In the genomic region with DNA sequence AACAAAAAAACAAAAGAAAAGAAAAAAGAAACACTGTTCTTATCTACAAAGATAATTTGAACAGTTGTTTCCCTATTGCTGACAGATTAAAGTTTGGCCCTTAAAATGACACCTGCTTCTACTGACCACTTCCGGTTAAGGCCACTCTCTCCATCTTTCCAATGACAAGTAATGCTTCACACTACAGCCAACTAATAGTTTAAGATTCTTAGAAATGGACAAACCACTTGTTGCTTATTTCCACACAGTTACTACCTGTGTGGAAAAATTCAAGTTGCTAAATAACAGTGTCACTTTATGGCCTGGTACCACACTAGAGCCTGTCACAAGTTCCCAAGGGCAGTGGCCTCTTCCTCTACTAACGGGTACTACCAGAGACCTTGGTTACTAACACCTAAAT, we compare ENCODE assay signal across 13 cellular contexts. TPM values are rescaled to one million over a fixed set of nuclear protein-coding genes. Genes with fewer than 3 reads are reported as not detected.
DNase-seq lines count a peak whose midpoint lies in the region; ATAC-seq and TF ChIP-seq lines count a peak whose summit lies in the region.
"Had no signal": no experiment of that assay in that cellular context is flagged by ENCODE, and none has a peak within 500 bp of the region (broad histone marks: within the 10 kb centered on the region; RNA-seq: fewer than 3 reads in every experiment).

No MANE protein-coding gene starts in this region.

- peak overlapping the region; percentile 72 for H3K4me3 Mint-ChIP-seq in MCF 10A (ENCODE audit: unreplicated experiment)
- H3K4me3 Mint-ChIP-seq in stimulated activated naive CD8-positive, alpha-beta T cell treated with anti-CD3 and anti-CD28 coated beads, Interleukin-15, amount 100 ng/mL, for 72 hours, result peak overlapping the region; percentile 29 to 51

- BruUV-seq in MCF 10A (replicated peaks; lab: Mats Ljungman, UMichigan), result no TSS peak
- BruUV-seq in PC-9 (replicated peaks; lab: Mats Ljungman, UMichigan), result no TSS peak

- H3K4me3 ChIP-seq in breast epithelium, result no peak overlapping the region
- peak overlapping the region; percentile 72; the same call in 1 of the 2 replicates for H3K4me3 ChIP-seq in PC-9
- H3K4me3 ChIP-seq in hepatocyte, result no peak overlapping the region

- CTCF ChIA-PET in MCF 10A (lab: Yijun Ruan, JAX), result interaction anchor here (0.7 to 2.2 kb wide), 2 partner anchors 44 to 62 kb away, joined by 3 to 5 read pairs; no protein-coding TSS in a partner anchor
- CTCF ChIA-PET in PC-9 (lab: Charles Lee), result no interaction called here

- H4K20me1 ChIP-seq in PC-9 (ENCODE audit: insufficient read depth), result peaks cover 25% of the 10 kb centered on the region
- no peaks in the 10 kb centered on the region for H4K20me1 ChIP-seq in hepatocyte (ENCODE audit: insufficient read depth, poor library complexity, severe bottlenecking)

- no peak for ATAC-seq in stimulated activated naive CD8-positive, alpha-beta T cell treated with anti-CD3 and anti-CD28 coated beads, Interleukin-15, amount 100 ng/mL, for 72 hours

- peaks cover 16% of the 10 kb centered on the region for H3K4me1 Mint-ChIP-seq in MCF 10A (ENCODE audit: insufficient read depth, unreplicated experiment)
- peaks cover 54% of the 10 kb centered on the region for H3K4me1 Mint-ChIP-seq in stimulated activated naive CD8-positive, alpha-beta T cell treated with anti-CD3 and anti-CD28 coated beads, Interleukin-15, amount 100 ng/mL, for 72 hours

- no peaks in the 10 kb centered on the region for H3K27me3 Mint-ChIP-seq in MCF 10A (ENCODE audit: insufficient read depth, unreplicated experiment)
- no peaks in the 10 kb centered on the region for H3K27me3 Mint-ChIP-seq in stimulated activated naive CD8-positive, alpha-beta T cell treated with anti-CD3 and anti-CD28 coated beads, Interleukin-15, amount 100 ng/mL, for 72 hours

- H3K27ac Mint-ChIP-seq in MCF 10A (ENCODE audit: low read depth, unreplicated experiment), result no peak overlapping the region
- peak overlapping the region; percentile 44 to 78 for H3K27ac Mint-ChIP-seq in stimulated activated naive CD8-positive, alpha-beta T cell treated with anti-CD3 and anti-CD28 coated beads, Interleukin-15, amount 100 ng/mL, for 72 hours

- no peaks in the 10 kb centered on the region; the same call in 1 of the 2 replicates for H3F3A ChIP-seq in PC-9 (ENCODE audit: insufficient read depth, low read depth)

- H3K27ac ChIP-seq in breast epithelium, result no peak overlapping the region
- H3K27ac ChIP-seq in PC-9, result no peak overlapping the region
- no peak overlapping the region for H3K27ac ChIP-seq in hepatocyte

- no peaks in the 10 kb centered on the region for H3K9me3 Mint-ChIP-seq in MCF 10A (ENCODE audit: unreplicated experiment)
- peaks cover 18 to 27% of the 10 kb centered on the region in 2 donors for H3K9me3 Mint-ChIP-seq in stimulated activated naive CD8-positive, alpha-beta T cell treated with anti-CD3 and anti-CD28 coated beads, Interleukin-15, amount 100 ng/mL, for 72 hours

- TF ChIP-seq POLR2A in breast epithelium (IDR thresholded peaks at IDR 0.05), result no peak

- intact Hi-C loops in MCF 10A (cut with micrococcal nuclease), result no loop called here
- intact Hi-C loops in breast epithelium (cut with DNase I; ENCODE audit: low total_unique reads), result no loop called here
- intact Hi-C loops in PC-9 (cut with micrococcal nuclease; ENCODE audit: unreplicated experiment), result no loop called here

- H3K9me2 ChIP-seq in PC-9 (ENCODE audit: insufficient read depth) (no peaks in the 10 kb centered on the region), hepatocyte (replicated peaks; ENCODE audit: insufficient read depth) (no peaks in the 10 kb centered on the region)

- no peak overlapping the region for H2AFZ ChIP-seq in PC-9
- H2AFZ ChIP-seq in hepatocyte, result no peak overlapping the region

- H3K4me2 ChIP-seq in PC-9, result peak overlapping the region; percentile 83
- H3K4me2 ChIP-seq in hepatocyte, result peak overlapping the region; percentile 44

- TF ChIP-seq CTCF in MCF 10A (IDR thresholded peaks at IDR 0.05; ENCODE audit: unreplicated experiment), result no peak
- TF ChIP-seq CTCF in breast epithelium (IDR thresholded peaks at IDR 0.05), result no peak
- no peak for TF ChIP-seq CTCF in PC-9 (conservative IDR thresholded peaks at IDR 0.05)
- no peak for TF ChIP-seq CTCF in hepatocyte (IDR thresholded peaks at IDR 0.05; ENCODE audit: poor library complexity)

- DNase-seq in MCF 10A (ENCODE audit: unreplicated experiment), result no peak
- no peak for DNase-seq in breast epithelium (ENCODE audit: low spot score in 2 of 2)
- no peak for DNase-seq in PC-9
- DNase-seq in hepatocyte (ENCODE audit: low spot score), result no peak
- no peak for DNase-seq in stimulated activated naive CD8-positive, alpha-beta T cell treated with anti-CD3 and anti-CD28 coated beads, Interleukin-15, amount 100 ng/mL, for 72 hours
- no peak for DNase-seq in NCI-H748 (lab: John Stamatoyannopoulos, UW; ENCODE audit: unreplicated experiment)
- no peak for DNase-seq in H4 (ENCODE audit: low spot score)
- no peak for DNase-seq in NCI-H1436 treated with DMSO at 0.1 percent for 48 hours (lab: John Stamatoyannopoulos, UW)
- DNase-seq: activated CD4-positive, CD25-positive, alpha-beta regulatory T cell; HCEC 1CT; hypothalamus; NCI-H1417 treated with DMSO at 0.1 percent for 48 hours; NCI-H446 had no signal

- H3K36me3 Mint-ChIP-seq in MCF 10A (ENCODE audit: insufficient read depth, unreplicated experiment), result peaks cover 23% of the 10 kb centered on the region

- POLR2A ChIA-PET in MCF 10A (lab: Yijun Ruan, JAX), result interaction anchor here (1.1 to 1.4 kb wide), 2 partner anchors 9 to 42 kb away, joined by 4 read pairs; no protein-coding TSS in a partner anchor
- POLR2A ChIA-PET in PC-9 (lab: Charles Lee; ENCODE audit: unreplicated experiment), result no interaction called here

- H3K79me2 ChIP-seq in PC-9 (ENCODE audit: low read depth) (peaks cover 52% of the 10 kb centered on the region), hepatocyte (peaks cover 22% of the 10 kb centered on the region)

- no peaks in the 10 kb centered on the region for H3K9me3 ChIP-seq in breast epithelium
- no peaks in the 10 kb centered on the region for H3K9me3 ChIP-seq in PC-9 (ENCODE audit: insufficient read depth, low read depth)
- peaks cover 4% of the 10 kb centered on the region for H3K9me3 ChIP-seq in hepatocyte (ENCODE audit: low read depth)

- H3K36me3 ChIP-seq in breast epithelium, result no peaks in the 10 kb centered on the region
- no peaks in the 10 kb centered on the region; the same call in 1 of the 2 replicates for H3K36me3 ChIP-seq in PC-9 (ENCODE audit: low read depth)
- H3K36me3 ChIP-seq in hepatocyte (replicated peaks; ENCODE audit: insufficient read depth, low read depth), result no peaks in the 10 kb centered on the region

- H3K4me1 ChIP-seq in breast epithelium (peaks cover 0 to 10% of the 10 kb centered on the region in 2 donors), PC-9 (replicated peaks; ENCODE audit: insufficient read depth) (peaks cover 41% of the 10 kb centered on the region), hepatocyte (ENCODE audit: insufficient read depth) (peaks cover 15% of the 10 kb centered on the region)

- WGBS in hepatocyte (ENCODE audit: low lambda C conversion rate, missing lambda C conversion rate), result 92% methylated on average over 2 of the region's 2 CpGs

- H3K27me3 ChIP-seq in breast epithelium (no peaks in the 10 kb centered on the region), PC-9 (ENCODE audit: insufficient read depth, low read depth) (no peaks in the 10 kb centered on the region), hepatocyte (no peaks in the 10 kb centered on the region)

RNA-seq across cellular contexts. Expression of a gene that starts 2.4 kb away (rescaled TPM):
- total RNA-seq in MCF 10A (2022) (40.9 and 45.0 TPM in 2 replicates), breast epithelium (10 to 100 TPM; 18.1 to 31.9 (median 26.2) TPM), PC-9 (2021) (23.5 and 30.3 TPM in 2 replicates), hepatocyte (25.2 and 26.2 TPM in 2 replicates)
- polyA plus RNA-seq in hepatocyte, result 20.8 and 24.0 TPM in 2 replicates
- total RNA-seq in H4 (2014; rRNA removed; shearing (Covaris generic)), result 24.7 and 39.3 TPM in 2 replicates

RNA-seq across cellular contexts. Expression of a gene that starts 31.9 kb away (rescaled TPM):
- 37.4 and 46.5 TPM in 2 replicates for total RNA-seq in MCF 10A (2022)
- total RNA-seq in breast epithelium, result 10 to 100 TPM; 36.1 to 59.8 (median 38.5) TPM
- total RNA-seq in PC-9 (2021), result 74.2 and 86.6 TPM in 2 replicates
- 66.8 and 68.2 TPM in 2 replicates for total RNA-seq in hepatocyte
- 57.5 and 74.4 TPM in 2 replicates for polyA plus RNA-seq in hepatocyte
- 31.8 and 34.4 TPM in 2 replicates for total RNA-seq in H4 (2014; rRNA removed; shearing (Covaris generic))
